In genomic region chr5:78287833-78288232, GRCh38 we compare ENCODE assay signal across 1 cellular context.
TF ChIP-seq lines count a peak whose summit lies in the region.

No MANE protein-coding gene starts in this region.

TF ChIP-seq in A549, 52 proteins besides CTCF, POLR2A, EP300 and RAD21 (continued from another document):
- no peak for TF ChIP-seq NPAS2 (CRISPR knock-in tag; IDR thresholded peaks at IDR 0.05; ENCODE audit: borderline replicate concordance)
- no peak for TF ChIP-seq EHF (CRISPR knock-in tag; IDR thresholded peaks at IDR 0.05)
- TF ChIP-seq FOXS1 (CRISPR knock-in tag; IDR thresholded peaks at IDR 0.05): no peak
- TF ChIP-seq BHLHE40 (IDR thresholded peaks at IDR 0.05; ENCODE audit: low read depth, low read length): peak; percentile 37; the same call in 1 of the 2 replicates
- TF ChIP-seq HMGXB4 (CRISPR knock-in tag; IDR thresholded peaks at IDR 0.05; ENCODE audit: borderline replicate concordance): no peak
- TF ChIP-seq PHF8 (IDR thresholded peaks at IDR 0.05; ENCODE audit: borderline replicate concordance, low read depth): no peak
- TF ChIP-seq FOSL2 (IDR thresholded peaks at IDR 0.05): no peak
- TF ChIP-seq FOSL2 (CRISPR knock-in tag; IDR thresholded peaks at IDR 0.05): peak; percentile 42
- no peak for TF ChIP-seq HEYL (CRISPR knock-in tag; IDR thresholded peaks at IDR 0.05)
- TF ChIP-seq MAZ (IDR thresholded peaks at IDR 0.05; ENCODE audit: borderline replicate concordance, low read depth, low read length): no peak
